Comparison of ENCODE assay signal across 8 cellular contexts in the genomic region with DNA sequence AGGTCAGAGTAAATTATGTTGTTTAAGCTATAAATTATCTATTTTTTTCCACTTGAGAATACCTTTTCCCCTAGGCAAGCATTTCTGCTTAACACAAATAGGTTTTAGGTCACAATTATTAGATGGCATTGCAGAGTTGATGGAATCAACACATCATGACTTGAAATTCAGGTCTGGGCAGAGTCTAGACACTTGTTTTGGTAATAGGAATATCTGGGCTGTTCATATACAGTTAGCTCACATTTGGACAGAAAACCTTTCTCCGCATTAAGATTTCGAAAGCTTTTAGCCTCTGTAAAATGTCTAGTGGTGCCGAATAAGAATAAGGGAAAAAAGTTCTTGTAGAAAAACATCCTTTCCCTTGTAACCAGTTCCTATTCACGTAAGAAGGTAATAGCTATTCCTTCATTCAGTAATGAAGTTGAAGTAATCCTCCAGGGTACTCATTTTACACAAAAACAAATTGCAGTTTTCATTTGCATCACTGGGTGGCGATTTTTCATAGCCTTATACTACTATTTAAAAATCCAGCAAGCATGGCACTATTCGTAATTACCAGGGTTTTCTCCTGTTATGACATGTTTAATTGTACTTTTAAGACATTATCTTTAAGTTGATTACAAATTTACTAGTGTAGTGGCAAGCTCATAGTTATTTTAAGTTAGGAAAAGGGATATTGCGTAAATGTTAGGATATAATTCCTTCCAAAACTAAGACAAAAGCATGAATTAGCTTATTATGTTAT. TPM values are rescaled to one million over a fixed set of nuclear protein-coding genes. Genes with fewer than 3 reads are reported as not detected.
DNase-seq lines count a peak whose midpoint lies in the region; ATAC-seq and TF ChIP-seq lines count a peak whose summit lies in the region.

No MANE protein-coding gene starts in this region.

- WGBS in heart left ventricle, 4 donors = 36 to 41% (median 38%) methylated on average over 7 of the region's 7 CpGs

- H3K36me3 Mint-ChIP-seq in activated naive CD8-positive, alpha-beta T cell treated with anti-CD3 and anti-CD28 coated beads, Interleukin-2, amount 50 U/mL, for 24 hours (ENCODE audit: low read depth) = peaks cover 8% of the 10 kb centered on the region

- H3K27me3 Mint-ChIP-seq in activated naive CD8-positive, alpha-beta T cell treated with anti-CD3 and anti-CD28 coated beads, Interleukin-2, amount 50 U/mL, for 24 hours = no peaks in the 10 kb centered on the region

- H3K4me3 ChIP-seq in heart left ventricle (peak overlapping the region in 4 of 12 donors; percentile 12 to 34 (median 15)), retinal pigment epithelial cell (ENCODE audit: low read length) (no peak overlapping the region)

- DNase-seq in DMS 273 (lab: John Stamatoyannopoulos, UW; ENCODE audit: unreplicated experiment) (peak; percentile 96), HPDE6-E6E7 (ENCODE audit: extremely low spot score) (peak; percentile 12), NCI-H774 (lab: John Stamatoyannopoulos, UW) (peak; percentile 55), heart left ventricle (peak in 2 of 5 donors; percentile 61), retinal pigment epithelial cell (ENCODE audit: low read depth) (no peak), GF-D8 (lab: John Stamatoyannopoulos, UW) (no peak)
- DNase-seq in activated naive CD8-positive, alpha-beta T cell treated with anti-CD3 and anti-CD28 coated beads, Interleukin-2, amount 50 U/mL, for 24 hours = peak; percentile 41

- H3K27ac ChIP-seq in heart left ventricle = peak overlapping the region; percentile 3 to 69 (median 35)

- H3K27me3 ChIP-seq in heart left ventricle = no peaks in the 10 kb centered on the region

- H3K9me3 Mint-ChIP-seq in activated naive CD8-positive, alpha-beta T cell treated with anti-CD3 and anti-CD28 coated beads, Interleukin-2, amount 50 U/mL, for 24 hours = peaks cover 9% of the 10 kb centered on the region

- H3K4me1 ChIP-seq in heart left ventricle = peaks cover 0 to 30% (median 21%) of the 10 kb centered on the region in 12 donors

- no peak for TF ChIP-seq POLR2A in heart left ventricle (IDR thresholded peaks at IDR 0.05)

- ATAC-seq in GM19351 (IDR thresholded peaks at IDR 0.05; ENCODE audit: unreplicated experiment) (peak; percentile 92), heart left ventricle (peak in 3 of 4 donors; percentile 77 to 91 (median 89))
- peak; percentile 63 for ATAC-seq in activated naive CD8-positive, alpha-beta T cell treated with anti-CD3 and anti-CD28 coated beads, Interleukin-2, amount 50 U/mL, for 24 hours

- peaks cover 0 to 8% (median 0%) of the 10 kb centered on the region in 12 donors for H3K9me3 ChIP-seq in heart left ventricle

- intact Hi-C loops in heart left ventricle (cut with DNase I) = loop anchor here (1.0 to 10.0 kb wide), 10 partner anchors 41 to 536 kb away; a partner anchor contains a TSS

- H3K27ac Mint-ChIP-seq in activated naive CD8-positive, alpha-beta T cell treated with anti-CD3 and anti-CD28 coated beads, Interleukin-2, amount 50 U/mL, for 24 hours = no peak overlapping the region

- TF ChIP-seq CTCF in heart left ventricle (IDR thresholded peaks at IDR 0.05) (peak; percentile 47 to 82 (median 71)), retinal pigment epithelial cell (conservative IDR thresholded peaks at IDR 0.05; ENCODE audit: low read depth, low read length) (peak; percentile 63)

- H3K4me3 Mint-ChIP-seq in activated naive CD8-positive, alpha-beta T cell treated with anti-CD3 and anti-CD28 coated beads, Interleukin-2, amount 50 U/mL, for 24 hours = no peak overlapping the region

- H3K4me1 Mint-ChIP-seq in activated naive CD8-positive, alpha-beta T cell treated with anti-CD3 and anti-CD28 coated beads, Interleukin-2, amount 50 U/mL, for 24 hours = peaks cover 35% of the 10 kb centered on the region

- peaks cover 0 to 6% (median 0%) of the 10 kb centered on the region in 9 donors for H3K36me3 ChIP-seq in heart left ventricle

RNA-seq across cellular contexts. Expression of a gene that starts 37.0 kb away (rescaled TPM):
- 10 to 100 TPM; 19.4 to 30.9 (median 27.0) TPM for total RNA-seq in heart left ventricle
- polyA plus RNA-seq in heart left ventricle = 10 to 100 TPM; 21.1 to 21.4 TPM

RNA-seq across cellular contexts. Expression of a gene that starts 40.8 kb away (rescaled TPM):
- total RNA-seq in heart left ventricle = 10 to 100 TPM; 10.1 to 19.7 (median 15.6) TPM
- 10 to 100 TPM in 1 of 2 donors, 1 to 10 TPM in 1; 3.5 to 12.0 TPM for polyA plus RNA-seq in heart left ventricle

Comparison
In these comparisons a context has a peak if more than half of its experiments do, and no peak if none do; other contexts are left out.
1. DNase-seq: peak in DMS 273 (single experiment), HPDE6-E6E7 (single experiment), NCI-H774 (single experiment) and activated naive CD8-positive, alpha-beta T cell treated with anti-CD3 and anti-CD28 coated beads, Interleukin-2, amount 50 U/mL, for 24 hours (single experiment); none in retinal pigment epithelial cell (single experiment) and GF-D8 (single experiment).
2. Peak in every context shown above with its lines, with median percentiles within 50 percentile points of each other: ATAC-seq.